19 cellular contexts compared by ENCODE assay signal in genomic region chr4:8123389-8123788, GRCh38. TPM values are rescaled to one million over a fixed set of nuclear protein-coding genes. Genes with fewer than 3 reads are reported as not detected.
A peak's percentile ranks its signal among the peaks of the same experiment; 100 is the strongest.
DNase-seq lines count a peak whose midpoint lies in the region; ATAC-seq and TF ChIP-seq lines count a peak whose summit lies in the region.
"Had no signal": no experiment of that assay in that cellular context is flagged by ENCODE, and none has a peak within 500 bp of the region (broad histone marks: within the 10 kb centered on the region; RNA-seq: fewer than 3 reads in every experiment).

No MANE protein-coding gene starts in this region.

- H3K27ac ChIP-seq in liver (ENCODE audit: low read depth in 1 of 2, low read length in 2 of 2) (no peak overlapping the region), right lobe of liver (no peak overlapping the region)
- H3K27ac ChIP-seq: pancreas, tibial artery had no signal

- WGBS in liver: 81% methylated on average over 8 of the region's 8 CpGs
- WGBS in right lobe of liver (ENCODE audit: insufficient coverage, low coverage, low lambda C conversion rate, missing lambda C conversion rate): 61% methylated on average over 4 of the region's 8 CpGs

- intact Hi-C loops in right lobe of liver (cut with DNase I): no loop called here
- intact Hi-C loops in activated CD8-positive, alpha-beta T cell treated with anti-CD3 and anti-CD28 coated beads for 36 hours (cut with micrococcal nuclease): no loop called here

- no peak overlapping the region for H3K9ac ChIP-seq in liver (ENCODE audit: low read depth in 1 of 2, low read length in 2 of 2)

- H3K36me3 ChIP-seq in liver (ENCODE audit: control insufficient read depth in 4 of 4, insufficient read depth in 3 of 4, low read depth in 1 of 4, low read length in 3 of 4) (no peaks in the 10 kb centered on the region), right lobe of liver (no peaks in the 10 kb centered on the region)
- H3K36me3 ChIP-seq: pancreas, tibial artery had no signal

- no peak overlapping the region for H3K4me3 ChIP-seq in liver (ENCODE audit: low read depth in 1 of 3, low read length in 3 of 3)
- no peak overlapping the region for H3K4me3 ChIP-seq in right lobe of liver
- no peak overlapping the region for H3K4me3 ChIP-seq in choroid plexus epithelial cell (ENCODE audit: low read depth, low read length)
- H3K4me3 ChIP-seq: pancreas, tibial artery had no signal

- TF ChIP-seq POLR2A in right lobe of liver (IDR thresholded peaks at IDR 0.05): no peak

- H3K27me3 ChIP-seq in liver (ENCODE audit: control insufficient read depth in 4 of 4, insufficient read depth in 4 of 4, low read length in 3 of 4) (no peaks in the 10 kb centered on the region), right lobe of liver (no peaks in the 10 kb centered on the region)
- H3K27me3 ChIP-seq: pancreas, tibial artery had no signal

- no peak overlapping the region for H3K27ac Mint-ChIP-seq in activated CD8-positive, alpha-beta T cell treated with anti-CD3 and anti-CD28 coated beads for 36 hours
- H3K27ac Mint-ChIP-seq: dendritic cell treated with granulocyte-macrophage colony-stimulating factor and Interleukin-4, amounts not matched to agents 40 ng/mL and 50 ng/mL, for 4 days; stimulated activated effector memory CD8-positive, alpha-beta T cell treated with anti-CD3 and anti-CD28 coated beads, Interleukin-12 subunit alpha, Interleukin-12 subunit beta, amount 100 ng/mL, for 72 hours had no signal

- ATAC-seq in right lobe of liver: no peak
- ATAC-seq in activated CD8-positive, alpha-beta T cell treated with anti-CD3 and anti-CD28 coated beads for 36 hours: no peak
- no peak for ATAC-seq in HG03045 (IDR thresholded peaks at IDR 0.05; ENCODE audit: unreplicated experiment)
- ATAC-seq: left colon; pancreas; stimulated activated effector memory CD8-positive, alpha-beta T cell treated with anti-CD3 and anti-CD28 coated beads, Interleukin-12 subunit alpha, Interleukin-12 subunit beta, amount 100 ng/mL, for 72 hours had no signal

- H3K4me1 Mint-ChIP-seq in activated CD8-positive, alpha-beta T cell treated with anti-CD3 and anti-CD28 coated beads for 36 hours (ENCODE audit: low read depth): no peaks in the 10 kb centered on the region

- H3K9me3 Mint-ChIP-seq in activated CD8-positive, alpha-beta T cell treated with anti-CD3 and anti-CD28 coated beads for 36 hours: no peaks in the 10 kb centered on the region
- H3K9me3 Mint-ChIP-seq: dendritic cell treated with granulocyte-macrophage colony-stimulating factor and Interleukin-4, amounts not matched to agents 40 ng/mL and 50 ng/mL, for 4 days; stimulated activated effector memory CD8-positive, alpha-beta T cell treated with anti-CD3 and anti-CD28 coated beads, Interleukin-12 subunit alpha, Interleukin-12 subunit beta, amount 100 ng/mL, for 72 hours had no signal

- H3K4me1 ChIP-seq in liver (ENCODE audit: control insufficient read depth in 4 of 4, insufficient read depth in 4 of 4, low read length in 3 of 4): no peaks in the 10 kb centered on the region
- no peaks in the 10 kb centered on the region for H3K4me1 ChIP-seq in right lobe of liver
- H3K4me1 ChIP-seq: pancreas, tibial artery had no signal

- TF ChIP-seq CTCF in liver (IDR thresholded peaks at IDR 0.05; ENCODE audit: low read depth, low read length, missing input control) (no peak), right lobe of liver (IDR thresholded peaks at IDR 0.05) (no peak), choroid plexus epithelial cell (conservative IDR thresholded peaks at IDR 0.05; ENCODE audit: low read depth, low read length) (no peak)
- no peak for TF ChIP-seq CTCF in activated CD8-positive, alpha-beta T cell treated with anti-CD3 and anti-CD28 coated beads for 36 hours (IDR thresholded peaks at IDR 0.05)

- no peak for TF ChIP-seq RAD21 in liver (IDR thresholded peaks at IDR 0.05)

- H3K27me3 Mint-ChIP-seq in activated CD8-positive, alpha-beta T cell treated with anti-CD3 and anti-CD28 coated beads for 36 hours: no peaks in the 10 kb centered on the region

- no peaks in the 10 kb centered on the region for H3K36me3 Mint-ChIP-seq in activated CD8-positive, alpha-beta T cell treated with anti-CD3 and anti-CD28 coated beads for 36 hours (ENCODE audit: low read depth)
- H3K36me3 Mint-ChIP-seq: stimulated activated effector memory CD8-positive, alpha-beta T cell treated with anti-CD3 and anti-CD28 coated beads, Interleukin-12 subunit alpha, Interleukin-12 subunit beta, amount 100 ng/mL, for 72 hours had no signal

- H3K4me3 Mint-ChIP-seq in activated CD8-positive, alpha-beta T cell treated with anti-CD3 and anti-CD28 coated beads for 36 hours: no peak overlapping the region
- H3K4me3 Mint-ChIP-seq: dendritic cell treated with granulocyte-macrophage colony-stimulating factor and Interleukin-4, amounts not matched to agents 40 ng/mL and 50 ng/mL, for 4 days; stimulated activated effector memory CD8-positive, alpha-beta T cell treated with anti-CD3 and anti-CD28 coated beads, Interleukin-12 subunit alpha, Interleukin-12 subunit beta, amount 100 ng/mL, for 72 hours had no signal

- H3K9me3 ChIP-seq in liver (ENCODE audit: control insufficient read depth in 4 of 4, low read length in 3 of 4) (no peaks in the 10 kb centered on the region), right lobe of liver (no peaks in the 10 kb centered on the region)
- H3K9me3 ChIP-seq: pancreas, tibial artery had no signal

- CTCF ChIA-PET in activated CD8-positive, alpha-beta T cell treated with anti-CD3 and anti-CD28 coated beads for 36 hours (lab: Charles Lee): no interaction called here

- no peak for DNase-seq in right lobe of liver
- DNase-seq in choroid plexus epithelial cell (ENCODE audit: low read depth): peak; percentile 10
- peak; percentile 59 for DNase-seq in myocyte (ENCODE audit: low read depth)
- DNase-seq in HUDEP-2 (lab: John Stamatoyannopoulos, UW; ENCODE audit: unreplicated experiment in 76 of 76): no peak
- no peak for DNase-seq in activated CD8-positive, alpha-beta T cell treated with anti-CD3 and anti-CD28 coated beads for 36 hours
- DNase-seq in cerebellar cortex (ENCODE audit: low spot score): no peak
- DNase-seq: activated naive CD4-positive, alpha-beta T cell treated with anti-CD3 and anti-CD28 coated beads, Interleukin-2, amount 50 U/mL, for 16 hours; DMS153; left colon; NCI-H1694; NCI-H2227 treated with DMSO at 0.1 percent for 48 hours; SHP77; stimulated activated CD4-positive, alpha-beta T cell treated with anti-CD3 and anti-CD28 coated beads, Interleukin-12 subunit alpha, Interleukin-12 subunit beta, amount 100 ng/mL, for 4 hours; tibial artery had no signal

- POLR2A ChIA-PET in activated CD8-positive, alpha-beta T cell treated with anti-CD3 and anti-CD28 coated beads for 36 hours (lab: Charles Lee): no interaction called here

TF ChIP-seq in liver, 16 proteins besides CTCF, POLR2A, EP300 and RAD21:
- TF ChIP-seq SP1 (IDR thresholded peaks at IDR 0.05): no peak
- peak; percentile 11 for TF ChIP-seq NR2F2 (IDR thresholded peaks at IDR 0.05)

RNA-seq across cellular contexts. Expression of gene ABLIM2, which starts 35.2 kb away (rescaled TPM):
- 1 to 10 TPM in 1 of 2 donors, under 1 TPM in 1; 0.75 to 2.5 TPM for total RNA-seq in liver
- under 1 TPM; 0.92 to 0.93 TPM for polyA plus RNA-seq in liver
- total RNA-seq in right lobe of liver: 1 to 10 TPM in 5 of 6 experiments, under 1 TPM in 1; 0.93 to 3.5 (median 2.3) TPM
- 4.0 and 5.6 TPM in 2 replicates for total RNA-seq in myocyte
- 7.4 TPM for polyA plus RNA-seq in myocyte (2012)
- under 1 TPM; 0.32 to 0.54 TPM for total RNA-seq in activated CD8-positive, alpha-beta T cell treated with anti-CD3 and anti-CD28 coated beads for 36 hours

Comparison
In these comparisons a context has a peak if more than half of its experiments do, and no peak if none do; other contexts are left out.
1. DNase-seq: peak in choroid plexus epithelial cell (single experiment) and myocyte (single experiment); none in right lobe of liver (0 of 3), HUDEP-2 (0 of 76), activated CD8-positive, alpha-beta T cell treated with anti-CD3 and anti-CD28 coated beads for 36 hours (single experiment) and cerebellar cortex (single experiment).